8 cellular contexts compared by ENCODE assay signal in the genomic region with DNA sequence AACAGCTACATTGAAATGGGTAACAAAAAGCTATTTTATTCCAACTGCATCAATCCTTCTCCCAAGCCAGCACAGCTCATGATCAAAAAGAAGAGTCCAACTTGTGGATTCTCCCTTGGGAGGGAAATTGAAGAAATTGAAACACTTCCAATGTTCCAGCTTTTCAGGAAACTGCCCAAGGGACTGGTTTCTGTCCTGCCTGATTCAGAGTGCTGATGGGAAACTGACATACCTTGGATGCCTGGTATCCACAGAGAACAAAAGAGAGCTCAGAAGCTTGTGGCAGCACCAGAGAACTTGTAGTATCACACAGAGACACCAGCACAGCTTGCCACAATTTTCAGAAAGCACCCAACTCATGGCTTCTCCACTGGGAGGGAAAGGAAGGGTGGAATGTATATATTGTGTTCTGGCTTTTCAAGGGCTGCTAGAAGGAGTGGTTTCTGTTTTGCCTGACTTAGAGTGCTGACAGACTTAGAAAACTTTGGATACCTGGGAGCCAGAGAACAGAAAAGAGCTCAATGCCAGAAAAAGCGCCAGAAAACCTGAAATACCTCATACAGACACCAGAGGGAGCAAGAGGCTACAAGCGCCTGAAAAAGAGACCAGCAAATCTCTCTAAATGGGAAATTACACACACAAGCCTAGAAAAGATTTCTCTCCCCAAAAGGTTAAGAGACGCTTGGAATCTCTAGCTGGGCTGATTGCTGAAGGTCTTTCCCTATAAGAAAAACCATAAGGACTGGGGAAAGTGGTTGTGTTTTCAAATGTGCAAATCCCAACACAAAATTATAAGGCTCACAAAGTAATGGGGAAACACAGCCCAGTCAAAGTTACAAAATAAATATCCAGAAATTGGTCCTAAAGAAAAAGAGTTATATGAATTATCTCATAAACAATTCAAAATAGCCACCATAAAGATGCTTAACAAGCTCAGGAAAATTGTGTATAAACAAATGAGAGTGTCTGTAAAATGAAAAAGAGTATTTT.
DNase-seq lines count a peak whose midpoint lies in the region; ATAC-seq and TF ChIP-seq lines count a peak whose summit lies in the region.

No MANE protein-coding gene starts in this region.

- no peak for TF ChIP-seq POLR2A in gastroesophageal sphincter (IDR thresholded peaks at IDR 0.05)

- no peaks in the 10 kb centered on the region for H3K9me2 ChIP-seq in GM23248 (ENCODE audit: insufficient read depth)

- H3K27me3 ChIP-seq in GM23248 (replicated peaks; ENCODE audit: insufficient read depth) (no peaks in the 10 kb centered on the region), gastroesophageal sphincter (peaks cover 12% of the 10 kb centered on the region)

- H3K4me3 ChIP-seq in GM23248 (no peak overlapping the region), gastroesophageal sphincter (no peak overlapping the region)

- 5 to 6% methylated on average over 3 of the region's 3 CpGs for WGBS in GM23248 (ENCODE audit: low coverage in 1 of 2, low lambda C conversion rate in 2 of 2, missing lambda C conversion rate in 2 of 2), 2 experiments
- 7 to 10% methylated on average over 3 of the region's 3 CpGs for WGBS in gastroesophageal sphincter (ENCODE audit: low coverage in 1 of 2), 2 donors

- H3K9me3 ChIP-seq in GM23248 (ENCODE audit: low read depth) = no peaks in the 10 kb centered on the region
- peaks cover 0 to 11% (median 0%) of the 10 kb centered on the region in 3 donors for H3K9me3 ChIP-seq in gastroesophageal sphincter

- peaks cover 15% of the 10 kb centered on the region for H3F3A ChIP-seq in GM23248 (ENCODE audit: insufficient read depth)

- DNase-seq in Caki2 (ENCODE audit: low read depth) (peak; percentile 59), GM23248 (peak; percentile 69), NCI-H2029 treated with DMSO at 0.1 percent for 48 hours (lab: John Stamatoyannopoulos, UW) (peak; percentile 66), pons (ENCODE audit: low spot score) (peak; percentile 84)
- no peak for DNase-seq in stimulated activated naive CD4-positive, alpha-beta T cell treated with Interleukin-2 at 50 U/mL for 16 hours (lab: John Stamatoyannopoulos, UW)

- no peak overlapping the region; the same call in 1 of the 2 replicates for H3K9ac ChIP-seq in GM23248

- H3K4me1 ChIP-seq in GM23248 (ENCODE audit: insufficient read depth) (peaks cover 31% of the 10 kb centered on the region), gastroesophageal sphincter (peaks cover 0 to 15% (median 0%) of the 10 kb centered on the region in 3 donors)

- H3K36me3 ChIP-seq in GM23248 (ENCODE audit: low read depth) (no peaks in the 10 kb centered on the region), gastroesophageal sphincter (no peaks in the 10 kb centered on the region)

- peaks cover 86% of the 10 kb centered on the region for H3K79me2 ChIP-seq in GM23248 (ENCODE audit: insufficient read depth)

- peaks cover 13% of the 10 kb centered on the region for H4K20me1 ChIP-seq in GM23248 (ENCODE audit: insufficient read depth)

- TF ChIP-seq CTCF in VCaP (conservative IDR thresholded peaks at IDR 0.05) (peak; percentile 99), gastroesophageal sphincter (IDR thresholded peaks at IDR 0.05) (peak; percentile 80 to 88 (median 82))

- TF ChIP-seq EP300 in gastroesophageal sphincter (IDR thresholded peaks at IDR 0.05) = no peak

- H3K27ac ChIP-seq in GM23248 = 0 out of 2 replicates have a peak overlapping the region, but pooled peaks have one; percentile 2
- peak overlapping the region; percentile 43; the same call in 1 of the 2 replicates for H3K27ac ChIP-seq in VCaP
- no peak overlapping the region for H3K27ac ChIP-seq in gastroesophageal sphincter

- no peak for ATAC-seq in gastroesophageal sphincter
- ATAC-seq in esophagus mucosa = no peak

- peak overlapping the region; percentile 15 for H3K4me2 ChIP-seq in GM23248 (ENCODE audit: unreplicated experiment)

- no peak overlapping the region for H2AFZ ChIP-seq in GM23248

- in situ Hi-C loops in Caki2 (cut with HindIII; ENCODE audit: low pct_unique_long_range_greater_than_20kb, low sequenced_read_pairs) = no loop called here
- in situ Hi-C loops in GM23248 (cut with MboI) = loop anchor here (25.0 kb wide), 1 partner anchor 508 kb away; no protein-coding TSS in a partner anchor

Comparison
In these comparisons a context has a peak if more than half of its experiments do, and no peak if none do; other contexts are left out.
1. H3K27ac ChIP-seq: peak in GM23248 (single experiment) and VCaP (single experiment); none in gastroesophageal sphincter (0 of 4).